ENCODE assay signal across 8 cellular contexts in genomic region chr19:41324921-41325639, GRCh38. TPM values are rescaled to one million over a fixed set of nuclear protein-coding genes. Genes with fewer than 3 reads are reported as not detected.
DNase-seq lines count a peak whose midpoint lies in the region; ATAC-seq and TF ChIP-seq lines count a peak whose summit lies in the region.

No MANE protein-coding gene starts in this region.

- H3K9me3 ChIP-seq in DOHH2 (ENCODE audit: control insufficient read depth, insufficient read depth, low read length), result no peaks in the 10 kb centered on the region
- H3K9me3 ChIP-seq in PC-9 (ENCODE audit: insufficient read depth, low read depth), result no peaks in the 10 kb centered on the region
- H3K9me3 ChIP-seq in lower lobe of right lung, result no peaks in the 10 kb centered on the region
- H3K9me3 ChIP-seq in tibial artery, result no peaks in the 10 kb centered on the region

- POLR2A ChIA-PET in PC-9 (lab: Charles Lee; ENCODE audit: unreplicated experiment), result interaction anchor here (0.5 to 0.6 kb wide), 3 partner anchors 11 to 28 kb away, joined by 3 to 23 read pairs (median 11); partner anchors contain the start of genes CCDC97 and TGFB1

- peaks cover 46% of the 10 kb centered on the region for H3F3A ChIP-seq in DOHH2 (ENCODE audit: control insufficient read depth, insufficient read depth)
- peaks cover 31% of the 10 kb centered on the region for H3F3A ChIP-seq in PC-9 (ENCODE audit: insufficient read depth, low read depth)

- intact Hi-C loops in PC-9 (cut with micrococcal nuclease; ENCODE audit: unreplicated experiment) (loop anchor here (10.0 kb wide), 1 partner anchor 250 kb away; the partner anchor contains the start of gene CEACAM21), lower lobe of right lung (cut with DNase I) (no loop called here), tibial artery (cut with DNase I; ENCODE audit: low total_unique reads) (no loop called here)

- H3K27me3 ChIP-seq in DOHH2 (ENCODE audit: control insufficient read depth, low read length) (no peaks in the 10 kb centered on the region), PC-9 (ENCODE audit: insufficient read depth, low read depth) (no peaks in the 10 kb centered on the region), lower lobe of right lung (ENCODE audit: low read depth) (no peaks in the 10 kb centered on the region), tibial artery (no peaks in the 10 kb centered on the region)

- H3K27ac ChIP-seq in DOHH2 (ENCODE audit: low read depth, low read length) (peak overlapping the region; percentile 96), PC-9 (peak overlapping the region; percentile 41), lower lobe of right lung (peak overlapping the region; percentile 86), tibial artery (peak overlapping the region; percentile 89 to 93)

- TF ChIP-seq CTCF in DOHH2 (IDR thresholded peaks at IDR 0.05; ENCODE audit: low read depth, low read length, poor library complexity, severe bottlenecking) (no peak), PC-9 (conservative IDR thresholded peaks at IDR 0.05) (no peak), lower lobe of right lung (IDR thresholded peaks at IDR 0.05) (no peak), tibial artery (IDR thresholded peaks at IDR 0.05) (no peak)

- DNase-seq in PC-9 (peak in 1 of 2 experiments; percentile 84), dermis blood vessel endothelial cell (peak; percentile 86), lower lobe of right lung (peak; percentile 79), tibial artery (peak; percentile 60 to 89), NCI-H748 treated with DMSO at 0.1 percent for 48 hours (lab: John Stamatoyannopoulos, UW) (no peak)

- H2AFZ ChIP-seq in PC-9, result no peak overlapping the region

- ATAC-seq in lower lobe of right lung (peak; percentile 1 to 14), GM18502 (IDR thresholded peaks at IDR 0.05; ENCODE audit: poor library complexity, unreplicated experiment) (no peak), HG02981 (IDR thresholded peaks at IDR 0.05; ENCODE audit: unreplicated experiment) (no peak)

- H3K36me3 ChIP-seq in DOHH2 (ENCODE audit: control insufficient read depth, low read length), result peaks cover 59% of the 10 kb centered on the region
- H3K36me3 ChIP-seq in PC-9 (ENCODE audit: low read depth), result no peaks in the 10 kb centered on the region
- peaks cover 32% of the 10 kb centered on the region for H3K36me3 ChIP-seq in lower lobe of right lung
- peaks cover 0 to 47% (median 12%) of the 10 kb centered on the region in 3 donors for H3K36me3 ChIP-seq in tibial artery

- no TSS peak for BruUV-seq in PC-9 (replicated peaks; lab: Mats Ljungman, UMichigan)

- H3K4me3 ChIP-seq in DOHH2 (ENCODE audit: low read length) (no peak overlapping the region), PC-9 (no peak overlapping the region), lower lobe of right lung (peak overlapping the region; percentile 45), tibial artery (peak overlapping the region; percentile 41 to 53)

- peaks cover 20% of the 10 kb centered on the region for H3K79me2 ChIP-seq in DOHH2 (ENCODE audit: control insufficient read depth, low read length)
- H3K79me2 ChIP-seq in PC-9 (ENCODE audit: low read depth), result no peaks in the 10 kb centered on the region

- CTCF ChIA-PET in PC-9 (lab: Charles Lee), result interaction anchor here (0.6 kb wide), 1 partner anchor 121 kb away, joined by 10 read pairs; no protein-coding TSS in a partner anchor

- H3K4me1 ChIP-seq in DOHH2 (ENCODE audit: control insufficient read depth, low read length) (peaks cover 59% of the 10 kb centered on the region), PC-9 (replicated peaks; ENCODE audit: insufficient read depth) (peaks cover 16% of the 10 kb centered on the region), lower lobe of right lung (peaks cover 85% of the 10 kb centered on the region), tibial artery (peaks cover 0 to 75% (median 65%) of the 10 kb centered on the region in 4 donors)

- 0 out of 2 replicates have a peak, but pooled peaks cover 4% of the 10 kb centered on the region for H4K20me1 ChIP-seq in DOHH2 (ENCODE audit: control insufficient read depth, insufficient read depth, low read depth, low read length)
- H4K20me1 ChIP-seq in PC-9 (ENCODE audit: insufficient read depth), result 0 out of 2 replicates have a peak, but pooled peaks cover 3% of the 10 kb centered on the region

- H3K9me2 ChIP-seq in DOHH2 (replicated peaks; ENCODE audit: control insufficient read depth, low read length), result no peaks in the 10 kb centered on the region
- no peaks in the 10 kb centered on the region for H3K9me2 ChIP-seq in PC-9 (ENCODE audit: insufficient read depth)

- H3K4me2 ChIP-seq in DOHH2 (ENCODE audit: low read length) (no peak overlapping the region), PC-9 (no peak overlapping the region)

RNA-seq across cellular contexts. Expression of gene CCDC97, which starts 15.1 kb away (rescaled TPM):
- total RNA-seq in PC-9 (2021) (24.1 and 26.4 TPM in 2 replicates), dermis blood vessel endothelial cell (7.5 and 13.2 TPM in 2 replicates), lower lobe of right lung (30.3 TPM)

RNA-seq across cellular contexts. Expression of gene TGFB1, which starts 28.6 kb away (rescaled TPM):
- total RNA-seq in PC-9 (2021) (67.9 and 74.9 TPM in 2 replicates), dermis blood vessel endothelial cell (19.4 and 74.5 TPM in 2 replicates), lower lobe of right lung (114 TPM)

RNA-seq across cellular contexts. Expression of gene B9D2, which starts 38.9 kb away (rescaled TPM):
- 8.0 and 10.8 TPM in 2 replicates for total RNA-seq in PC-9 (2021)
- total RNA-seq in dermis blood vessel endothelial cell, result 6.8 and 7.9 TPM in 2 replicates
- total RNA-seq in lower lobe of right lung, result 8.2 TPM

RNA-seq across cellular contexts. Expression of gene TMEM91, which starts 51.3 kb away (rescaled TPM):
- total RNA-seq in PC-9 (2021) (21.9 and 31.0 TPM in 2 replicates), dermis blood vessel endothelial cell (4.7 and 9.2 TPM in 2 replicates), lower lobe of right lung (29.8 TPM)

Comparison
In these comparisons a context has a peak if more than half of its experiments do, and no peak if none do; other contexts are left out.
1. H3K27ac ChIP-seq: peak in every context shown above with its lines; median percentile 96 in DOHH2; 91 in tibial artery; 86 in lower lobe of right lung; 41 in PC-9.
2. H3K4me3 ChIP-seq: peak in lower lobe of right lung (single experiment) and tibial artery (2 of 2); none in DOHH2 (single experiment) and PC-9 (single experiment).
3. ATAC-seq: peak in lower lobe of right lung (2 of 2); none in GM18502 (single experiment) and HG02981 (single experiment).